8 cellular contexts compared by ENCODE assay signal in the genomic region with DNA sequence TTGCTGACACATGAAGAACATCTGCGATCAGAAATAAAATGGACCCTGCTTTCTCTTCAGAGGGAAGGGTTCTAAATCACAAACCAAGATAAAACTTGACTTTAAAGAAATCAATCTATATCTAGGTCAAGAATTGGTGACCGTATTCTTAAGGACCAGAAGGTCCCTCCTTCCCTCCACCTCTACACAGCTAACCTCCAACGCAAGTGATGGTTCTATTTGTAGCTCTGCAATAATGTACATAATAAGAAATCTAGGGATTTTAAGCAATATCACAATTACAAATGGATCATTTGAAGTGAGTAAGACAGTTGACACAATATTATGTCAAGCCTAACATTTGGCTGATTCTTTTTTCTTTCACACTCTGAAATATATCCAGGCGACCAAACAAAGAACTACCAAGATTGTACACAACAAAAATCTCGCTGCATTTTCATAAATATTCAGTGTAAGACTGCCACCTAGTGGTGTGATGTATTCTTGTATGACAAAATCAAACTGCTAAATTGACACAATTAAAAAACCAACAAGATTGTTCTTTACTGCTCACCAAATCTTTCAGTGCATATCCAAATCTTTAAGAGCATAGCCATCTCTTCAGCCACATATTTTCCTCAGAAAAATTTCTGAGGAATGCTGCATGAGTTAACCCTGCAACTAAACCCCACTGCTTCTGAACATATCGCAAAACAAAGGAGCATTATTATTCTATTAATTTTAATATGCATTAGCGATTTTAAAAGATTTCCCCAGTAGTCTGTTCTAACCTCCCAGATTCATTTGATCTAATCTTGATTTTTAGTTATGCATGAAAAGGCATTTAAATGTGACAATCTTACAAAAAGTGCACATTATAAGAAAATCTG. TPM values are rescaled to one million over a fixed set of nuclear protein-coding genes. Genes with fewer than 3 reads are reported as not detected.
DNase-seq lines count a peak whose midpoint lies in the region; ATAC-seq and TF ChIP-seq lines count a peak whose summit lies in the region.

No MANE protein-coding gene starts in this region.

- no peaks in the 10 kb centered on the region for H3K36me3 Mint-ChIP-seq in activated T-helper 1 cell treated with anti-CD3 and anti-CD28 coated beads, Interleukin-12 subunit alpha, Interleukin-12 subunit beta, Interleukin-2, Interleukin-4 antibody, amounts not matched to agents 30 ng/mL and 10 ng/mL and 1 ng/mL, durations not matched to agents 14 hours and 24 hours and 36 hours (ENCODE audit: low read depth)
- no peaks in the 10 kb centered on the region for H3K36me3 Mint-ChIP-seq in glutamatergic neuron (ENCODE audit: unreplicated experiment)

- peaks cover 11% of the 10 kb centered on the region for H3K4me1 Mint-ChIP-seq in activated T-helper 1 cell treated with anti-CD3 and anti-CD28 coated beads, Interleukin-12 subunit alpha, Interleukin-12 subunit beta, Interleukin-2, Interleukin-4 antibody, amounts not matched to agents 30 ng/mL and 10 ng/mL and 1 ng/mL, durations not matched to agents 14 hours and 24 hours and 36 hours (ENCODE audit: low read depth)
- H3K4me1 Mint-ChIP-seq in glutamatergic neuron (ENCODE audit: low read depth, unreplicated experiment), result peaks cover 41% of the 10 kb centered on the region

- no peak overlapping the region for H3K27ac Mint-ChIP-seq in activated T-helper 1 cell treated with anti-CD3 and anti-CD28 coated beads, Interleukin-12 subunit alpha, Interleukin-12 subunit beta, Interleukin-2, Interleukin-4 antibody, amounts not matched to agents 30 ng/mL and 10 ng/mL and 1 ng/mL, durations not matched to agents 14 hours and 24 hours and 36 hours
- no peak overlapping the region for H3K27ac Mint-ChIP-seq in glutamatergic neuron (ENCODE audit: unreplicated experiment)

- no peak overlapping the region for H3K27ac ChIP-seq in DOHH2 (ENCODE audit: low read depth, low read length)

- no peaks in the 10 kb centered on the region for H3K36me3 ChIP-seq in DOHH2 (ENCODE audit: control insufficient read depth, low read length)

- H3K4me3 ChIP-seq in DOHH2 (ENCODE audit: low read length), result no peak overlapping the region

- H3K9me3 ChIP-seq in DOHH2 (ENCODE audit: control insufficient read depth, insufficient read depth, low read length), result no peaks in the 10 kb centered on the region

- H3F3A ChIP-seq in DOHH2 (ENCODE audit: control insufficient read depth, insufficient read depth), result no peaks in the 10 kb centered on the region

- H3K9me3 Mint-ChIP-seq in activated T-helper 1 cell treated with anti-CD3 and anti-CD28 coated beads, Interleukin-12 subunit alpha, Interleukin-12 subunit beta, Interleukin-2, Interleukin-4 antibody, amounts not matched to agents 30 ng/mL and 10 ng/mL and 1 ng/mL, durations not matched to agents 14 hours and 24 hours and 36 hours, result no peaks in the 10 kb centered on the region
- H3K9me3 Mint-ChIP-seq in glutamatergic neuron (ENCODE audit: unreplicated experiment), result peaks cover 2% of the 10 kb centered on the region

- peaks cover 3% of the 10 kb centered on the region; the same call in 1 of the 2 replicates for H3K27me3 ChIP-seq in DOHH2 (ENCODE audit: control insufficient read depth, low read length)

- intact Hi-C loops in activated T-helper 1 cell treated with anti-CD3 and anti-CD28 coated beads, Interleukin-12 subunit alpha, Interleukin-12 subunit beta, Interleukin-2, Interleukin-4 antibody, amounts not matched to agents 30 ng/mL and 10 ng/mL and 1 ng/mL, durations not matched to agents 14 hours and 24 hours and 36 hours (cut with micrococcal nuclease), result loop anchor here (1.0 to 2.0 kb wide), 8 partner anchors 41 to 1114 kb away; no protein-coding TSS in a partner anchor
- intact Hi-C loops in sciatic nerve (cut with DNase I), result no loop called here

- H3K4me1 ChIP-seq in DOHH2 (ENCODE audit: control insufficient read depth, low read length), result 0 out of 2 replicates have a peak, but pooled peaks cover 3% of the 10 kb centered on the region

- H3K79me2 ChIP-seq in DOHH2 (ENCODE audit: control insufficient read depth, low read length), result no peaks in the 10 kb centered on the region

- H3K9me2 ChIP-seq in DOHH2 (replicated peaks; ENCODE audit: control insufficient read depth, low read length), result no peaks in the 10 kb centered on the region

- no peak overlapping the region for H3K4me3 Mint-ChIP-seq in activated T-helper 1 cell treated with anti-CD3 and anti-CD28 coated beads, Interleukin-12 subunit alpha, Interleukin-12 subunit beta, Interleukin-2, Interleukin-4 antibody, amounts not matched to agents 30 ng/mL and 10 ng/mL and 1 ng/mL, durations not matched to agents 14 hours and 24 hours and 36 hours
- H3K4me3 Mint-ChIP-seq in glutamatergic neuron (ENCODE audit: unreplicated experiment), result no peak overlapping the region

- peak; percentile 74 for TF ChIP-seq CTCF in DOHH2 (IDR thresholded peaks at IDR 0.05; ENCODE audit: low read depth, low read length, poor library complexity, severe bottlenecking)
- peak; percentile 94 for TF ChIP-seq CTCF in glutamatergic neuron (IDR thresholded peaks at IDR 0.05; ENCODE audit: partially characterized antibody, unreplicated experiment)

- H4K20me1 ChIP-seq in DOHH2 (ENCODE audit: control insufficient read depth, insufficient read depth, low read depth, low read length), result no peaks in the 10 kb centered on the region

- 0 out of 2 replicates have a peak overlapping the region, but pooled peaks have one; percentile 4 for H3K4me2 ChIP-seq in DOHH2 (ENCODE audit: low read length)

- ATAC-seq in HG02943 (IDR thresholded peaks at IDR 0.05; ENCODE audit: low read depth, unreplicated experiment) (peak; percentile 64), sciatic nerve (peak; percentile 66), HG03469 (IDR thresholded peaks at IDR 0.05; ENCODE audit: unreplicated experiment) (no peak), GM21423 (IDR thresholded peaks at IDR 0.05; ENCODE audit: unreplicated experiment) (no peak)

- peaks cover 2% of the 10 kb centered on the region for H3K27me3 Mint-ChIP-seq in activated T-helper 1 cell treated with anti-CD3 and anti-CD28 coated beads, Interleukin-12 subunit alpha, Interleukin-12 subunit beta, Interleukin-2, Interleukin-4 antibody, amounts not matched to agents 30 ng/mL and 10 ng/mL and 1 ng/mL, durations not matched to agents 14 hours and 24 hours and 36 hours (ENCODE audit: insufficient read depth)
- peaks cover 2% of the 10 kb centered on the region for H3K27me3 Mint-ChIP-seq in glutamatergic neuron (ENCODE audit: unreplicated experiment)

- peak; percentile 70 for DNase-seq in NCI-H2227 treated with DMSO at 0.1 percent for 48 hours (lab: John Stamatoyannopoulos, UW)
- peak; percentile 11 for DNase-seq in activated T-helper 1 cell treated with anti-CD3 and anti-CD28 coated beads, Interleukin-12 subunit alpha, Interleukin-12 subunit beta, Interleukin-2, Interleukin-4 antibody, amounts not matched to agents 30 ng/mL and 10 ng/mL and 1 ng/mL, durations not matched to agents 14 hours and 24 hours and 36 hours (ENCODE audit: low spot score)
- no peak for DNase-seq in glutamatergic neuron
- no peak for DNase-seq in sciatic nerve (ENCODE audit: low spot score)

RNA-seq across cellular contexts. Expression of gene ICA1, which starts 44.5 kb away (rescaled TPM):
- 1.9 and 2.3 TPM in 2 replicates for total RNA-seq in activated T-helper 1 cell treated with anti-CD3 and anti-CD28 coated beads, Interleukin-12 subunit alpha, Interleukin-12 subunit beta, Interleukin-2, Interleukin-4 antibody, amounts not matched to agents 30 ng/mL and 10 ng/mL and 1 ng/mL, durations not matched to agents 14 hours and 24 hours and 36 hours
- total RNA-seq in glutamatergic neuron (ENCODE audit: unreplicated experiment) (9.8 TPM), sciatic nerve (27.0 TPM)

Comparison
In these comparisons a context has a peak if more than half of its experiments do, and no peak if none do; other contexts are left out.
1. ATAC-seq: peak in HG02943 (single experiment) and sciatic nerve (single experiment); none in HG03469 (single experiment) and GM21423 (single experiment).
2. DNase-seq: peak in NCI-H2227 treated with DMSO at 0.1 percent for 48 hours (single experiment) and activated T-helper 1 cell treated with anti-CD3 and anti-CD28 coated beads, Interleukin-12 subunit alpha, Interleukin-12 subunit beta, Interleukin-2, Interleukin-4 antibody, amounts not matched to agents 30 ng/mL and 10 ng/mL and 1 ng/mL, durations not matched to agents 14 hours and 24 hours and 36 hours (single experiment); none in glutamatergic neuron (single experiment) and sciatic nerve (single experiment).